11 cellular contexts compared by ENCODE assay signal in genomic region chr4:40195182-40196177, GRCh38. TPM values are rescaled to one million over a fixed set of nuclear protein-coding genes. Genes with fewer than 3 reads are reported as not detected.
A peak's percentile ranks its signal among the peaks of the same experiment; 100 is the strongest.
DNase-seq lines count a peak whose midpoint lies in the region; ATAC-seq and TF ChIP-seq lines count a peak whose summit lies in the region.
"Had no signal": no experiment of that assay in that cellular context is flagged by ENCODE, and none has a peak within 500 bp of the region (broad histone marks: within the 10 kb centered on the region; RNA-seq: fewer than 3 reads in every experiment).

No MANE protein-coding gene starts in this region.

- peaks cover 100% of the 10 kb centered on the region for H3K79me2 ChIP-seq in DOHH2 (ENCODE audit: control insufficient read depth, low read length)

- H3K36me3 Mint-ChIP-seq in activated CD8-positive, alpha-beta T cell treated with anti-CD3 and anti-CD28 coated beads, Interleukin-2, amount 10 ng/mL, durations not matched to agents 7 days and 5 days (ENCODE audit: low read depth), result peaks cover 39% of the 10 kb centered on the region
- H3K36me3 Mint-ChIP-seq in natural killer cell, result peaks cover 11% of the 10 kb centered on the region

- intact Hi-C loops in natural killer cell (cut with micrococcal nuclease), result loop anchor here (2.0 to 5.0 kb wide), 4 partner anchors 37 to 558 kb away; partner anchors contain the start of genes N4BP2 and SMIM14

- H3K36me3 ChIP-seq in DOHH2 (ENCODE audit: control insufficient read depth, low read length), result peaks cover 61% of the 10 kb centered on the region
- no peaks in the 10 kb centered on the region for H3K36me3 ChIP-seq in HUES64 (ENCODE audit: insufficient read depth, low read length)

- H4K20me1 ChIP-seq in DOHH2 (ENCODE audit: control insufficient read depth, insufficient read depth, low read depth, low read length), result peaks cover 5% of the 10 kb centered on the region; the same call in 1 of the 2 replicates

- ATAC-seq in activated CD8-positive, alpha-beta T cell treated with anti-CD3 and anti-CD28 coated beads, Interleukin-2, amount 10 ng/mL, durations not matched to agents 7 days and 5 days, result no peak
- no peak for ATAC-seq in natural killer cell

- peak overlapping the region; percentile 99 for H3K4me2 ChIP-seq in DOHH2 (ENCODE audit: low read length)

- peaks cover 81% of the 10 kb centered on the region for H3F3A ChIP-seq in DOHH2 (ENCODE audit: control insufficient read depth, insufficient read depth)

- no peaks in the 10 kb centered on the region for H3K27me3 Mint-ChIP-seq in activated CD8-positive, alpha-beta T cell treated with anti-CD3 and anti-CD28 coated beads, Interleukin-2, amount 10 ng/mL, durations not matched to agents 7 days and 5 days (ENCODE audit: low read depth)
- H3K27me3 Mint-ChIP-seq in natural killer cell (ENCODE audit: low read depth in 2 of 2), result no peaks in the 10 kb centered on the region

- H3K9me3 Mint-ChIP-seq in activated CD8-positive, alpha-beta T cell treated with anti-CD3 and anti-CD28 coated beads, Interleukin-2, amount 10 ng/mL, durations not matched to agents 7 days and 5 days (ENCODE audit: insufficient read depth), result no peaks in the 10 kb centered on the region
- no peaks in the 10 kb centered on the region for H3K9me3 Mint-ChIP-seq in natural killer cell
- H3K9me3 Mint-ChIP-seq: nephron had no signal

- TF ChIP-seq CTCF in DOHH2 (IDR thresholded peaks at IDR 0.05; ENCODE audit: low read depth, low read length, poor library complexity, severe bottlenecking), result no peak
- TF ChIP-seq CTCF in natural killer cell (IDR thresholded peaks at IDR 0.05), result no peak

- H3K4me3 ChIP-seq in DOHH2 (ENCODE audit: low read length) (peak overlapping the region; percentile 90), HUES64 (ENCODE audit: low read length) (no peak overlapping the region)

- H3K27ac Mint-ChIP-seq in activated CD8-positive, alpha-beta T cell treated with anti-CD3 and anti-CD28 coated beads, Interleukin-2, amount 10 ng/mL, durations not matched to agents 7 days and 5 days, result peak overlapping the region; percentile 96
- peak overlapping the region; percentile 99 to 100 for H3K27ac Mint-ChIP-seq in natural killer cell
- H3K27ac Mint-ChIP-seq: nephron had no signal

- peaks cover 56% of the 10 kb centered on the region for H3K4me1 Mint-ChIP-seq in activated CD8-positive, alpha-beta T cell treated with anti-CD3 and anti-CD28 coated beads, Interleukin-2, amount 10 ng/mL, durations not matched to agents 7 days and 5 days (ENCODE audit: low read depth)
- H3K4me1 Mint-ChIP-seq in natural killer cell, result peaks cover 67 to 75% of the 10 kb centered on the region in 2 donors

- DNase-seq in activated CD8-positive, alpha-beta T cell treated with anti-CD3 and anti-CD28 coated beads, Interleukin-2, amount 10 ng/mL, durations not matched to agents 7 days and 5 days, result no peak
- DNase-seq in natural killer cell (no peak), GOT3 (lab: John Stamatoyannopoulos, UW) (no peak), DMS153 (lab: John Stamatoyannopoulos, UW) (no peak), CD1c-positive myeloid dendritic cell (ENCODE audit: extremely low spot score) (no peak)
- DNase-seq: caudate nucleus, NCI-H187 had no signal

- CTCF ChIA-PET in activated CD8-positive, alpha-beta T cell treated with anti-CD3 and anti-CD28 coated beads, Interleukin-2, amount 10 ng/mL, durations not matched to agents 7 days and 5 days (lab: Charles Lee), result interaction anchor here (0.8 to 11.9 kb wide), 13 partner anchors 9 to 139 kb away, joined by 3 to 149 read pairs (median 5); partner anchors contain the start of gene N4BP2

- H3K4me3 Mint-ChIP-seq in activated CD8-positive, alpha-beta T cell treated with anti-CD3 and anti-CD28 coated beads, Interleukin-2, amount 10 ng/mL, durations not matched to agents 7 days and 5 days, result peak overlapping the region; percentile 93
- H3K4me3 Mint-ChIP-seq in natural killer cell, result peak overlapping the region; percentile 100
- H3K4me3 Mint-ChIP-seq: nephron had no signal

- peaks cover 52% of the 10 kb centered on the region for H3K4me1 ChIP-seq in DOHH2 (ENCODE audit: control insufficient read depth, low read length)
- H3K4me1 ChIP-seq in HUES64 (ENCODE audit: insufficient read depth, low read length), result peaks cover 67% of the 10 kb centered on the region

- no peaks in the 10 kb centered on the region for H3K27me3 ChIP-seq in DOHH2 (ENCODE audit: control insufficient read depth, low read length)
- H3K27me3 ChIP-seq in HUES64 (ENCODE audit: insufficient read depth, low read length), result no peaks in the 10 kb centered on the region

- 93% methylated on average over 10 of the region's 10 CpGs for whole genome bisulfite sequencing in HUES64

- POLR2A ChIA-PET in activated CD8-positive, alpha-beta T cell treated with anti-CD3 and anti-CD28 coated beads, Interleukin-2, amount 10 ng/mL, durations not matched to agents 7 days and 5 days (lab: Charles Lee), result interaction anchor here (0.9 to 16.0 kb wide), 11 partner anchors 10 to 140 kb away, joined by 3 to 517 read pairs (median 6); no protein-coding TSS in a partner anchor

- H3K27ac ChIP-seq in DOHH2 (ENCODE audit: low read depth, low read length), result peak overlapping the region; percentile 100
- H3K27ac ChIP-seq in HUES64 (ENCODE audit: low read depth, low read length), result peak overlapping the region; percentile 64
- H3K27ac ChIP-seq: HL-60 had no signal

- no peaks in the 10 kb centered on the region for H3K9me3 ChIP-seq in DOHH2 (ENCODE audit: control insufficient read depth, insufficient read depth, low read length)
- no peaks in the 10 kb centered on the region for H3K9me3 ChIP-seq in HUES64 (ENCODE audit: insufficient read depth, low read depth, low read length)

- H3K9me2 ChIP-seq in DOHH2 (replicated peaks; ENCODE audit: control insufficient read depth, low read length), result no peaks in the 10 kb centered on the region

- H3K9ac ChIP-seq in HUES64 (ENCODE audit: low read depth, low read length), result no peak overlapping the region

RNA-seq across cellular contexts. Expression of gene RHOH, which starts 1.4 kb away (rescaled TPM):
- polyA plus RNA-seq in HUES64 (2013, experiment 1 of 2), result 5.0 TPM
- 2.4 TPM for polyA plus RNA-seq in HUES64 (2013, experiment 2 of 2)
- total RNA-seq in activated CD8-positive, alpha-beta T cell treated with anti-CD3 and anti-CD28 coated beads, Interleukin-2, amount 10 ng/mL, durations not matched to agents 7 days and 5 days, result 100 to 1,000 TPM; 147 to 159 TPM
- 100 to 1,000 TPM; 195 to 233 (median 195) TPM for total RNA-seq in natural killer cell
